In the genomic region with DNA sequence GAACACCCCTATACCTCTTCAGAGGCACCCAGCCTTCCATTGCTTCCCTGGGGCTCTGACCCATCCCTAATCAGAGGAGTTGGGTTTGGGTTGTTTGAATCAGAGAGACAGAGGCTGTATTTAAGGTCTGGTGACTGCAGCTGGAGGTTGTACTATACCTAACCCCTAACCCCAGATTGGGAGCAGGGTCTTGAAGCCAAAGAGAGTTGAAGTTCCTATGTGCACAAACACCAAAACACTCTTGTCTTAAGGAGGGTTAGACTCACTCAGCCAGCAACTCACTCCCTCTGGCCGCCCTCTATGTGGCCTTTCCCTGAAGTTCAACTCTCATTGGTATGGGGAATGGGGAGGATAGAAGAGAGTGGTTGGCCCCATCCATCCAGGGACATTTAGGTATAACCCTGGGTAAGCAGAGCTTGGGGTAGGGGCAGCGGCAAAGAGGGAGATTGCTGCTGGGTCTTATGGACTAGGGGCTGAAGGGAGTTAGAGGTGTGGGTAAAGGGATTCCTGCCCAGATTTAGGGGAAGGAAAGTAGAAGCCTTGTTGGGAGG, we compare ENCODE assay signal across 18 cellular contexts.
DNase-seq lines count a peak whose midpoint lies in the region; ATAC-seq and TF ChIP-seq lines count a peak whose summit lies in the region.
"Had no signal": no experiment of that assay in that cellular context is flagged by ENCODE, and none has a peak within 500 bp of the region (broad histone marks: within the 10 kb centered on the region; RNA-seq: fewer than 3 reads in every experiment).

No MANE protein-coding gene starts in this region.

- no peak for TF ChIP-seq CTCF in progenitor cell of endocrine pancreas (IDR thresholded peaks at IDR 0.05; ENCODE audit: unreplicated experiment)

- no peaks in the 10 kb centered on the region for H3K36me3 Mint-ChIP-seq in activated CD4-positive, alpha-beta memory T cell treated with anti-CD3 and anti-CD28 coated beads for 36 hours
- peaks cover 5% of the 10 kb centered on the region for H3K36me3 Mint-ChIP-seq in activated CD4-positive, alpha-beta memory T cell treated with anti-CD3 and anti-CD28 coated beads, Interleukin-2, amount 10 ng/mL, durations not matched to agents 7 days and 5 days (ENCODE audit: low read depth)
- H3K36me3 Mint-ChIP-seq in T-cell, result no peaks in the 10 kb centered on the region
- no peaks in the 10 kb centered on the region for H3K36me3 Mint-ChIP-seq in progenitor cell of endocrine pancreas (ENCODE audit: insufficient read depth)

- peaks cover 21% of the 10 kb centered on the region for H3K4me1 Mint-ChIP-seq in activated CD4-positive, alpha-beta memory T cell treated with anti-CD3 and anti-CD28 coated beads for 36 hours (ENCODE audit: low read depth)
- H3K4me1 Mint-ChIP-seq in activated CD4-positive, alpha-beta memory T cell treated with anti-CD3 and anti-CD28 coated beads, Interleukin-2, amount 10 ng/mL, durations not matched to agents 7 days and 5 days, result peaks cover 25% of the 10 kb centered on the region
- peaks cover 23 to 34% (median 32%) of the 10 kb centered on the region in 3 donors for H3K4me1 Mint-ChIP-seq in T-cell
- peaks cover 17% of the 10 kb centered on the region for H3K4me1 Mint-ChIP-seq in progenitor cell of endocrine pancreas (ENCODE audit: low read depth)

- H3K27me3 Mint-ChIP-seq in activated CD4-positive, alpha-beta memory T cell treated with anti-CD3 and anti-CD28 coated beads for 36 hours, result peaks cover 64% of the 10 kb centered on the region
- peaks cover 82% of the 10 kb centered on the region for H3K27me3 Mint-ChIP-seq in activated CD4-positive, alpha-beta memory T cell treated with anti-CD3 and anti-CD28 coated beads, Interleukin-2, amount 10 ng/mL, durations not matched to agents 7 days and 5 days
- H3K27me3 Mint-ChIP-seq in T-cell (peaks cover 67 to 72% of the 10 kb centered on the region in 2 donors), progenitor cell of endocrine pancreas (peaks cover 79% of the 10 kb centered on the region)

- no peak overlapping the region for H3K27ac Mint-ChIP-seq in activated CD4-positive, alpha-beta memory T cell treated with anti-CD3 and anti-CD28 coated beads for 36 hours
- no peak overlapping the region for H3K27ac Mint-ChIP-seq in activated CD4-positive, alpha-beta memory T cell treated with anti-CD3 and anti-CD28 coated beads, Interleukin-2, amount 10 ng/mL, durations not matched to agents 7 days and 5 days
- H3K27ac Mint-ChIP-seq in T-cell, result no peak overlapping the region
- no peak overlapping the region for H3K27ac Mint-ChIP-seq in progenitor cell of endocrine pancreas

- POLR2A ChIA-PET in activated CD4-positive, alpha-beta memory T cell treated with anti-CD3 and anti-CD28 coated beads for 36 hours (lab: Charles Lee), result no interaction called here
- POLR2A ChIA-PET in activated CD4-positive, alpha-beta memory T cell treated with anti-CD3 and anti-CD28 coated beads, Interleukin-2, amount 10 ng/mL, durations not matched to agents 7 days and 5 days (lab: Charles Lee), result interaction anchor here (2.2 kb wide), 1 partner anchor 9 kb away, joined by 4 read pairs; no protein-coding TSS in a partner anchor
- POLR2A ChIA-PET in T-cell (lab: Charles Lee), result no interaction called here

- CTCF ChIA-PET in activated CD4-positive, alpha-beta memory T cell treated with anti-CD3 and anti-CD28 coated beads for 36 hours (lab: Charles Lee), result interaction anchor here (0.9 to 1.3 kb wide), 3 partner anchors 14 to 308 kb away, joined by 3 read pairs; no protein-coding TSS in a partner anchor
- CTCF ChIA-PET in activated CD4-positive, alpha-beta memory T cell treated with anti-CD3 and anti-CD28 coated beads, Interleukin-2, amount 10 ng/mL, durations not matched to agents 7 days and 5 days (lab: Charles Lee), result interaction anchor here (1.0 kb wide), 1 partner anchor 389 kb away, joined by 3 read pairs; no protein-coding TSS in a partner anchor
- CTCF ChIA-PET in T-cell (lab: Charles Lee), result interaction anchor here in 1 of 2 donors (0.6 kb wide), 1 partner anchor 61 kb away, joined by 4 read pairs; no protein-coding TSS in a partner anchor

- no peak for DNase-seq in activated CD4-positive, alpha-beta memory T cell treated with anti-CD3 and anti-CD28 coated beads for 36 hours
- DNase-seq in activated CD4-positive, alpha-beta memory T cell treated with anti-CD3 and anti-CD28 coated beads, Interleukin-2, amount 10 ng/mL, durations not matched to agents 7 days and 5 days, result no peak
- DNase-seq in T-cell (no peak), left kidney (ENCODE audit: low read depth, low spot score) (peak; percentile 59), progenitor cell of endocrine pancreas (ENCODE audit: low spot score, unreplicated experiment) (no peak), foreskin melanocyte (no peak), head of caudate nucleus (no peak)
- DNase-seq: activated CD4-positive, alpha-beta T cell treated with anti-CD3 and anti-CD28 coated beads, Interleukin-2, amount 50 U/mL, for 1 hour; activated naive CD4-positive, alpha-beta T cell treated with Interleukin-2 at 50 U/mL for 16 hours; activated T-cell treated with anti-CD3 and anti-CD28 coated beads for 4 hours; BE2C; effector CD4-positive, alpha-beta T cell; NCI-H69; right cardiac atrium; Right ventricle myocardium superior; stimulated activated CD4-positive, alpha-beta T cell treated with anti-CD3 and anti-CD28 coated beads, Interleukin-15, amount 100 ng/mL, for 24 hours had no signal

- intact Hi-C loops in activated CD4-positive, alpha-beta memory T cell treated with anti-CD3 and anti-CD28 coated beads for 36 hours (cut with micrococcal nuclease), result loop anchor here (5.0 kb wide), 1 partner anchor 83 kb away; no protein-coding TSS in a partner anchor
- intact Hi-C loops in head of caudate nucleus (cut with DNase I), result no loop called here

- no peak for ATAC-seq in T-cell (replicated peaks in 1 of 4)
- no peak for ATAC-seq in HG03457 (IDR thresholded peaks at IDR 0.05; ENCODE audit: unreplicated experiment)
- ATAC-seq: esophagus mucosa, right cardiac atrium had no signal

- no peaks in the 10 kb centered on the region for H3K9me3 Mint-ChIP-seq in activated CD4-positive, alpha-beta memory T cell treated with anti-CD3 and anti-CD28 coated beads for 36 hours
- H3K9me3 Mint-ChIP-seq in activated CD4-positive, alpha-beta memory T cell treated with anti-CD3 and anti-CD28 coated beads, Interleukin-2, amount 10 ng/mL, durations not matched to agents 7 days and 5 days, result no peaks in the 10 kb centered on the region
- H3K9me3 Mint-ChIP-seq in T-cell, result no peaks in the 10 kb centered on the region
- H3K9me3 Mint-ChIP-seq in progenitor cell of endocrine pancreas (ENCODE audit: low read depth), result no peaks in the 10 kb centered on the region

- H3K4me3 Mint-ChIP-seq in activated CD4-positive, alpha-beta memory T cell treated with anti-CD3 and anti-CD28 coated beads for 36 hours, result peak overlapping the region; percentile 9
- no peak overlapping the region for H3K4me3 Mint-ChIP-seq in activated CD4-positive, alpha-beta memory T cell treated with anti-CD3 and anti-CD28 coated beads, Interleukin-2, amount 10 ng/mL, durations not matched to agents 7 days and 5 days
- H3K4me3 Mint-ChIP-seq in T-cell, result peak overlapping the region; percentile 4 to 61 (median 45)
- peak overlapping the region; percentile 53 for H3K4me3 Mint-ChIP-seq in progenitor cell of endocrine pancreas (ENCODE audit: low read depth)
